In genomic region chr7:47815867-47816266, GRCh38 we compare ENCODE assay signal across 2 cellular contexts.
TF ChIP-seq lines count a peak whose summit lies in the region.

No MANE protein-coding gene starts in this region.

TF ChIP-seq in A549, 52 proteins besides CTCF, POLR2A, EP300 and RAD21:
- no peak for TF ChIP-seq CHD4 (IDR thresholded peaks at IDR 0.05; ENCODE audit: borderline replicate concordance)
- 0 out of 2 replicates have a peak, but pooled peaks have one; percentile 3 for TF ChIP-seq MAX (IDR thresholded peaks at IDR 0.05)
TF ChIP-seq in A549: peak in this region for 1.

TF ChIP-seq in IMR-90, 13 proteins besides CTCF, POLR2A, EP300 and RAD21:
- TF ChIP-seq BHLHE40 (IDR thresholded peaks at IDR 0.05; ENCODE audit: low read depth, low read length): no peak
- no peak for TF ChIP-seq FOS (IDR thresholded peaks at IDR 0.05; ENCODE audit: low read depth, low read length)
- TF ChIP-seq NFE2L2 (IDR thresholded peaks at IDR 0.05; ENCODE audit: low read depth, low read length): no peak
- no peak for TF ChIP-seq MXI1 (IDR thresholded peaks at IDR 0.05; ENCODE audit: borderline replicate concordance, low read depth, low read length)
TF ChIP-seq in IMR-90: peak in this region for 0.
